ENCODE assay signal across 18 cellular contexts in the genomic region with DNA sequence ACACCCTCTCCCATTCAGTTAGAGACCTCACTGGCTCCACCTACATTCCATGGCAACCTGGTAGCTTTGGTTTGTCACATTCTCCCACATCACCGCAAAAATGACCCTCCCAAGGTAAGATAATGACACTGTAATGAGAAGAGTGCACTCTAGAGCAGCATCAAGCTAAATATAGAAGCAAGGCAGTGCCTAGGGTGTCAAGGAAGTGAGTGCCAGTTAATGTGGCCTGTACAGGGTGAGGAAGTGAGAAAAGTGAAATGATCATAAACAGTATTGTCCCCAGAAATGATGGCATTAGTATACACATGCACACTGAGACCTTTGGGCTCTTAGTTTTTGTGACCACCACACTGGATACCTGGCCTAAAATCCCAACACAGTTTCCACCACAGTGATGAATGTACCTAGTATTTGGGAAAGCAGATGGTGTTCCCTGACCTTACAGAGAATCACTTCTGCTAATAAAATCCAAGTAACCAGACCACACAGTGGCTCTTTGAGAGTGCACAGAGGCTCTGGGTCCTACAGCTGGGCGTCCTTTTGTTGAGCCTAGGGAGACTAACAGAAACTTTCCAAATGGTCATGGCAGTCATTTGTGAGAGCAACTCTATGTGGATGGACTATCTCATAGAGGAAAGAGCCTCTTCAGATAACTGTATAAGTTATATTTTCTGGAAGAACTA.
"Had no signal": no experiment of that assay in that cellular context is flagged by ENCODE, and none has a peak within 500 bp of the region (broad histone marks: within the 10 kb centered on the region; RNA-seq: fewer than 3 reads in every experiment).

No MANE protein-coding gene starts in this region.

- DNase-seq: activated CD4-positive, alpha-beta T cell treated with anti-CD3 and anti-CD28 coated beads for 48 hours; activated naive CD4-positive, alpha-beta T cell treated with anti-CD3 and anti-CD28 coated beads for 36 hours; activated T-cell treated with anti-CD3 and anti-CD28 coated beads for 4 hours; cortex of kidney; effector memory CD4-positive, alpha-beta T cell; left ventricle myocardium inferior; right lobe of liver; stimulated activated CD4-positive, alpha-beta T cell treated with anti-CD3 and anti-CD28 coated beads, Interleukin-1b, Interleukin-23, amount 100 ng/mL, for 48 hours; stimulated activated naive CD4-positive, alpha-beta T cell; upper lobe of left lung; WERI-Rb-1 had no signal

- H3K9me3 Mint-ChIP-seq: activated naive CD4-positive, alpha-beta T cell treated with anti-CD3 and anti-CD28 coated beads for 36 hours; activated T-helper 17 cell treated with anti-CD3 and anti-CD28 coated beads, Interleukin-2, amount 50 U/mL, for 72 hours had no signal

- H3K27me3 ChIP-seq: right lobe of liver, suprapubic skin, upper lobe of left lung had no signal

- H3K9me3 ChIP-seq: left ventricle myocardium inferior, prostate gland, right lobe of liver, suprapubic skin, upper lobe of left lung had no signal

- H3K4me1 Mint-ChIP-seq: activated T-helper 17 cell treated with anti-CD3 and anti-CD28 coated beads, Interleukin-2, amount 50 U/mL, for 72 hours; memory B cell had no signal

- H3K27me3 Mint-ChIP-seq: activated T-helper 17 cell treated with anti-CD3 and anti-CD28 coated beads, Interleukin-2, amount 50 U/mL, for 72 hours; memory B cell; natural killer cell treated with Interleukin-12 subunit alpha and Interleukin-12 subunit beta and Interleukin-15 and Interleukin-18, amount 100 ng/mL, for 72 hours had no signal

- H3K4me3 Mint-ChIP-seq: activated naive CD4-positive, alpha-beta T cell treated with anti-CD3 and anti-CD28 coated beads for 36 hours; activated T-helper 17 cell treated with anti-CD3 and anti-CD28 coated beads, Interleukin-2, amount 50 U/mL, for 72 hours; memory B cell; natural killer cell treated with Interleukin-12 subunit alpha and Interleukin-12 subunit beta and Interleukin-15 and Interleukin-18, amount 100 ng/mL, for 72 hours had no signal

- ATAC-seq: activated T-helper 17 cell treated with anti-CD3 and anti-CD28 coated beads, Interleukin-2, amount 50 U/mL, for 72 hours; natural killer cell treated with Interleukin-12 subunit alpha and Interleukin-12 subunit beta and Interleukin-15 and Interleukin-18, amount 100 ng/mL, for 72 hours; right lobe of liver had no signal

- H3K36me3 ChIP-seq: left ventricle myocardium inferior, prostate gland, right lobe of liver, suprapubic skin, upper lobe of left lung, WERI-Rb-1 had no signal

- H3K4me1 ChIP-seq: prostate gland, right lobe of liver, suprapubic skin, upper lobe of left lung had no signal

- FAIRE-seq: frontal cortex, keratinocyte had no signal

- H3K27ac Mint-ChIP-seq: activated naive CD4-positive, alpha-beta T cell treated with anti-CD3 and anti-CD28 coated beads for 36 hours; activated T-helper 17 cell treated with anti-CD3 and anti-CD28 coated beads, Interleukin-2, amount 50 U/mL, for 72 hours; memory B cell; natural killer cell treated with Interleukin-12 subunit alpha and Interleukin-12 subunit beta and Interleukin-15 and Interleukin-18, amount 100 ng/mL, for 72 hours had no signal

- H3K4me3 ChIP-seq: left ventricle myocardium inferior, prostate gland, right lobe of liver, suprapubic skin, upper lobe of left lung had no signal

- H3K27ac ChIP-seq: left ventricle myocardium inferior, prostate gland, right lobe of liver, suprapubic skin, upper lobe of left lung, WERI-Rb-1 had no signal
